Comparison of ENCODE assay signal across 7 cellular contexts in the genomic region with DNA sequence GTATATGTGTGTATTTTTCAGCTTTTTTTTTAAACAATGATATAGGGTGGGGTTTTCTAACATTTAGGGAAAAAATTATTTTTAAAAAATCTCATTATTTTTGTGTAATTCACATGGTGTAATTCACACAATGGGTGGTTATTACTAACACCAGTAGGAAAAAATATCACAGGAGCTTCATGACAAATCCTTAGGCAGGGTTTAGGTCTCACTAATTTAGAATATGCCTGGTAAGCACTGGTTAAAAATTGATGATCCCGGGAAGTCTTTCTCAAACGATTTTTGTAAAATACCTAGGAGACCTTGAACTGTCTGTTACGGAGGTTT. TPM values are rescaled to one million over a fixed set of nuclear protein-coding genes. Genes with fewer than 3 reads are reported as not detected.
A peak's percentile ranks its signal among the peaks of the same experiment; 100 is the strongest.
DNase-seq lines count a peak whose midpoint lies in the region; ATAC-seq, FAIRE-seq and TF ChIP-seq lines count a peak whose summit lies in the region.

No MANE protein-coding gene starts in this region.

- no peak overlapping the region for H2BK20ac ChIP-seq in H9 (ENCODE audit: low read depth, low read length, poor library complexity, severe bottlenecking)

- peak overlapping the region; percentile 8 for H3K4me3 ChIP-seq in hepatocyte

- H3K23ac ChIP-seq in H9 (ENCODE audit: insufficient read length, low read depth, low read length) = no peak overlapping the region

- H4K91ac ChIP-seq in H9 (ENCODE audit: insufficient read length, low read depth, low read length) = no peak overlapping the region

- no peak overlapping the region for H2BK12ac ChIP-seq in H9 (ENCODE audit: insufficient read length, low read depth, low read length)

- H3T11ph ChIP-seq in H9 (ENCODE audit: low read length) = no peak overlapping the region

- no peaks in the 10 kb centered on the region for H3K9me2 ChIP-seq in hepatocyte (replicated peaks; ENCODE audit: insufficient read depth)

- no peak for DNase-seq in H9
- DNase-seq in T-cell = no peak
- DNase-seq in hepatocyte (ENCODE audit: low spot score) = no peak
- DNase-seq in stimulated activated naive B cell treated with anti-CD40 and anti-IgM and Interleukin-4, amounts not matched to agents 10 μg/mL and 1 μg/mL and 100 μg/mL, for 72 hours = no peak
- DNase-seq in NCI-H82 (lab: John Stamatoyannopoulos, UW) = no peak
- no peak for DNase-seq in RCC 7860 (ENCODE audit: low spot score)
- no peak for DNase-seq in GM13976 (ENCODE audit: low spot score)

- H3K79me2 ChIP-seq in H9 (ENCODE audit: insufficient read depth, low read length) (no peaks in the 10 kb centered on the region), hepatocyte (no peaks in the 10 kb centered on the region)

- H3K18ac ChIP-seq in H9 (ENCODE audit: insufficient read length, low read depth, low read length) = peak overlapping the region; percentile 53

- H3K27ac ChIP-seq in H9 (ENCODE audit: insufficient read length, low read depth, low read length) (peak overlapping the region; percentile 76), hepatocyte (peak overlapping the region; percentile 92)

- FAIRE-seq in RCC 7860 (lab: Jason Lieb, UNC) = no peak

- CTCF ChIA-PET in T-cell (lab: Charles Lee) = interaction anchor here in 1 of 2 donors (0.6 to 1.6 kb wide), 6 partner anchors 9 to 342 kb away, joined by 3 to 4 read pairs (median 3); no protein-coding TSS in a partner anchor

- no peak overlapping the region for H2AK5ac ChIP-seq in H9 (ENCODE audit: insufficient read length, low read length)

- peak overlapping the region; percentile 34; the same call in 1 of the 2 replicates for H3K14ac ChIP-seq in H9 (ENCODE audit: insufficient read depth, low read length)

- H3K4me2 ChIP-seq in H9 (ENCODE audit: insufficient read depth, insufficient read length, low read length) (peak overlapping the region; percentile 52), hepatocyte (peak overlapping the region; percentile 68)

- H3K36me3 ChIP-seq in hepatocyte (replicated peaks; ENCODE audit: insufficient read depth, low read depth) = no peaks in the 10 kb centered on the region

- H3K27ac Mint-ChIP-seq in H9 (peak overlapping the region; percentile 94 to 99 (median 97)), T-cell (peak overlapping the region; percentile 93 to 96)
- peak overlapping the region; percentile 87 for H3K27ac Mint-ChIP-seq in stimulated activated naive B cell treated with anti-CD40 and anti-IgM and Interleukin-4, amounts not matched to agents 10 μg/mL and 1 μg/mL and 100 μg/mL, for 72 hours

- H3K9ac ChIP-seq in H9 (ENCODE audit: extremely low read depth, insufficient read length, low read length) = peak overlapping the region; percentile 42

- H3K27me3 ChIP-seq in H9 (ENCODE audit: insufficient read depth, low read length) = no peaks in the 10 kb centered on the region
- no peaks in the 10 kb centered on the region for H3K27me3 ChIP-seq in hepatocyte

- H3K4me1 Mint-ChIP-seq in H9 (peaks cover 34 to 35% of the 10 kb centered on the region in 2 experiments), T-cell (peaks cover 40 to 47% (median 42%) of the 10 kb centered on the region in 3 donors)
- peaks cover 23 to 47% of the 10 kb centered on the region in 2 donors for H3K4me1 Mint-ChIP-seq in stimulated activated naive B cell treated with anti-CD40 and anti-IgM and Interleukin-4, amounts not matched to agents 10 μg/mL and 1 μg/mL and 100 μg/mL, for 72 hours

- H2BK5ac ChIP-seq in H9 (ENCODE audit: insufficient read length, low read length) = no peak overlapping the region

- POLR2A ChIA-PET in T-cell (lab: Charles Lee) = interaction anchor here (0.5 to 1.5 kb wide), 5 partner anchors 10 to 71 kb away, joined by 3 to 5 read pairs (median 3); no protein-coding TSS in a partner anchor

- H2AFZ ChIP-seq in H9 (ENCODE audit: low read length) = no peak overlapping the region
- H2AFZ ChIP-seq in hepatocyte = peak overlapping the region; percentile 61

- in situ Hi-C loops in GM13976 (cut with MboI; ENCODE audit: low sequenced_read_pairs, unreplicated experiment) = no loop called here

- no peak overlapping the region for H3K4ac ChIP-seq in H9 (ENCODE audit: low read depth, low read length)

- H3K4me1 ChIP-seq in H9 (ENCODE audit: insufficient read depth, low read length) = peaks cover 8% of the 10 kb centered on the region; the same call in 1 of the 2 replicates
- H3K4me1 ChIP-seq in hepatocyte (ENCODE audit: insufficient read depth) = peaks cover 33% of the 10 kb centered on the region

- H3K27me3 Mint-ChIP-seq in H9 (ENCODE audit: low read depth) (no peaks in the 10 kb centered on the region), T-cell (no peaks in the 10 kb centered on the region)
- H3K27me3 Mint-ChIP-seq in stimulated activated naive B cell treated with anti-CD40 and anti-IgM and Interleukin-4, amounts not matched to agents 10 μg/mL and 1 μg/mL and 100 μg/mL, for 72 hours = no peaks in the 10 kb centered on the region

- H3K23me2 ChIP-seq in H9 (ENCODE audit: insufficient read length, low read depth, low read length, poor library complexity, severe bottlenecking) = peaks cover 2% of the 10 kb centered on the region

- no peaks in the 10 kb centered on the region for H4K20me1 ChIP-seq in H9 (ENCODE audit: control insufficient read depth, insufficient read depth, insufficient read length)
- no peaks in the 10 kb centered on the region for H4K20me1 ChIP-seq in hepatocyte (ENCODE audit: insufficient read depth, poor library complexity, severe bottlenecking)

- peak in 2 of 4 experiments; percentile 18 to 36 for ATAC-seq in T-cell (replicated peaks in 1 of 4)
- ATAC-seq in stimulated activated naive B cell treated with anti-CD40 and anti-IgM and Interleukin-4, amounts not matched to agents 10 μg/mL and 1 μg/mL and 100 μg/mL, for 72 hours (replicated peaks) = peak; percentile 17 to 18

- H3K9me3 Mint-ChIP-seq in H9 = no peaks in the 10 kb centered on the region
- no peaks in the 10 kb centered on the region for H3K9me3 Mint-ChIP-seq in T-cell
- H3K9me3 Mint-ChIP-seq in stimulated activated naive B cell treated with anti-CD40 and anti-IgM and Interleukin-4, amounts not matched to agents 10 μg/mL and 1 μg/mL and 100 μg/mL, for 72 hours = no peaks in the 10 kb centered on the region

- no peaks in the 10 kb centered on the region for H3K9me3 ChIP-seq in H9 (ENCODE audit: control insufficient read depth, low read depth, low read length)
- H3K9me3 ChIP-seq in hepatocyte (ENCODE audit: low read depth) = no peaks in the 10 kb centered on the region

- H4K8ac ChIP-seq in H9 (replicated peaks; ENCODE audit: insufficient read length, low read depth, low read length) = no peak overlapping the region

- H2BK120ac ChIP-seq in H9 (ENCODE audit: low read depth, low read length, poor library complexity, severe bottlenecking) = no peak overlapping the region

- no CpG with 5 or more reads among the region's 3 CpGs for WGBS in H9 (ENCODE audit: extremely low coverage, insufficient read length, low lambda C conversion rate)
- 0% methylated on average over 3 of the region's 3 CpGs for WGBS in hepatocyte (ENCODE audit: low lambda C conversion rate, missing lambda C conversion rate)

- no peaks in the 10 kb centered on the region for H3K79me1 ChIP-seq in H9 (ENCODE audit: insufficient read depth, low read depth, low read length, poor library complexity, severe bottlenecking)

- peak overlapping the region; percentile 58 to 67 for H3K4me3 Mint-ChIP-seq in H9
- H3K4me3 Mint-ChIP-seq in T-cell = peak overlapping the region; percentile 75 to 82 (median 79)
- peak overlapping the region; percentile 76 to 82 for H3K4me3 Mint-ChIP-seq in stimulated activated naive B cell treated with anti-CD40 and anti-IgM and Interleukin-4, amounts not matched to agents 10 μg/mL and 1 μg/mL and 100 μg/mL, for 72 hours

- peak overlapping the region; percentile 16 for H3K56ac ChIP-seq in H9 (ENCODE audit: insufficient read length, low read depth, low read length)

- H2BK15ac ChIP-seq in H9 (ENCODE audit: low read depth, low read length) = no peak overlapping the region

- TF ChIP-seq CTCF in H9 (conservative IDR thresholded peaks at IDR 0.05) = no peak
- no peak for TF ChIP-seq CTCF in hepatocyte (IDR thresholded peaks at IDR 0.05; ENCODE audit: poor library complexity)
- TF ChIP-seq CTCF in GM13976 (IDR thresholded peaks at IDR 0.05; ENCODE audit: borderline replicate concordance, control extremely low read depth, extremely low read depth, insufficient read depth, missing control alignments) = no peak

- H4K5ac ChIP-seq in H9 (ENCODE audit: insufficient read length, low read depth, low read length) = peak overlapping the region; percentile 19

- H3K36me3 Mint-ChIP-seq in H9 (ENCODE audit: insufficient read depth in 1 of 3, low read depth in 3 of 3) (no peaks in the 10 kb centered on the region), T-cell (no peaks in the 10 kb centered on the region)
- H3K36me3 Mint-ChIP-seq in stimulated activated naive B cell treated with anti-CD40 and anti-IgM and Interleukin-4, amounts not matched to agents 10 μg/mL and 1 μg/mL and 100 μg/mL, for 72 hours = no peaks in the 10 kb centered on the region

RNA-seq across cellular contexts. Expression of gene ZNF217, which starts 29.5 kb away (rescaled TPM):
- total RNA-seq in H9 (2021) (79.2 and 82.8 TPM in 2 replicates), T-cell (10 to 100 TPM; 57.6 to 92.4 (median 87.5) TPM), hepatocyte (32.4 and 39.9 TPM in 2 replicates)
- polyA plus RNA-seq in hepatocyte = 4.7 and 6.6 TPM in 2 replicates
